16 cellular contexts compared by ENCODE assay signal in the genomic region with DNA sequence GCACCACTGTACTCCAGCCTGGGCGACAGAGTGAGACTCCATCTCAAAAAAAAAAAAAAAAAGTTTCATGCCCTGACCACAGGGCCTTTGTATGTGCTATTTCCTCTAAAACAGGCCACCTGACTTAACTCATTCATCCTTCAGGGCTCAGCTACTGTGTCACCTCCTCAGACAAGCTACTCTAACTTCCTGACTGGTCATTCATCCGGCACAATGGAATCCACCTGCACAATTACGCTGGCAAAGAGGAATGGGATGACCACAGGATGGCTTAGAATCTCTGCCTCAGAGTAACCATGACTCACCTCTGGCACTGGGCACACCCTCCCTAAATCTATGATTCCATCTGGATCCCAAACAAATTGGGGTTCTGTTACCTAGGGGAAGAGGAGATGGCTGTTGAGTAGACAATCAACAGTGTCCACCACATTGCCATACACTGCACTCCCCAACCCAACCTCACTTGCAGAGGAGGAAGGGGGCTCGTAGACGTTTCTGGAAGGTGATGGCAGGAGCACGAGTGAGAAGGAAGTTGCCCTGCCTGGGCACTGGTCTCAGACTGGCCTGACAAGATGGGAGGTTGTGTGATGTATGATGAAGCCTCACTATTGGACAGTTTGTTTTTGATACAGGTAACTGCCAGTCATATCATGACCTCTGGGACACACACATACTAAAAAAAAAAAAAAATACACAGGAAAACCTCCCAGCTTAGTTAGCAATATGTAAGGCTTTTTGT. TPM values are rescaled to one million over a fixed set of nuclear protein-coding genes. Genes with fewer than 3 reads are reported as not detected.
DNase-seq lines count a peak whose midpoint lies in the region; ATAC-seq, FAIRE-seq and TF ChIP-seq lines count a peak whose summit lies in the region.
"Had no signal": no experiment of that assay in that cellular context is flagged by ENCODE, and none has a peak within 500 bp of the region (broad histone marks: within the 10 kb centered on the region; RNA-seq: fewer than 3 reads in every experiment).

No MANE protein-coding gene starts in this region.

- H3K27me3 ChIP-seq in HepG2 (ENCODE audit: control insufficient read depth in 1 of 2, insufficient read depth in 2 of 2, low read length in 2 of 2) (no peaks in the 10 kb centered on the region; a peak in 2 of 5 replicates), right lobe of liver (no peaks in the 10 kb centered on the region), RWPE2 (ENCODE audit: insufficient read depth, poor library complexity, severe bottlenecking) (no peaks in the 10 kb centered on the region)

- ATAC-seq in HepG2 (no peak), right lobe of liver (no peak), RWPE2 (ENCODE audit: low read depth) (peak; percentile 92), left cardiac atrium (no peak)
- ATAC-seq: stimulated activated naive CD8-positive, alpha-beta T cell treated with anti-CD3 and anti-CD28 coated beads, Interleukin-15, Interleukin-2, amounts not matched to agents 100 U/mL and 50 U/mL, for 24 hours had no signal

- POLR2A ChIA-PET in HepG2 (lab: Yijun Ruan, JAX) = no interaction called here

- H3K36me3 ChIP-seq in HepG2 (replicated peaks in 1 of 2; ENCODE audit: control insufficient read depth in 1 of 2, insufficient read depth in 2 of 2, low read length in 2 of 2) (no peaks in the 10 kb centered on the region), right lobe of liver (no peaks in the 10 kb centered on the region), RWPE2 (ENCODE audit: low read depth) (no peaks in the 10 kb centered on the region)

- TF ChIP-seq POLR2A in HepG2 (IDR thresholded peaks at IDR 0.05; ENCODE audit: insufficient read depth in 1 of 2, low read depth in 2 of 2, low read length in 2 of 2) = no peak
- TF ChIP-seq POLR2A in right lobe of liver (IDR thresholded peaks at IDR 0.05) = no peak

- no peak overlapping the region for H3K4me3 ChIP-seq in HepG2 (replicated peaks in 1 of 3; ENCODE audit: insufficient read depth in 1 of 3, low read depth in 2 of 3, low read length in 3 of 3)
- H3K4me3 ChIP-seq in right lobe of liver = no peak overlapping the region
- H3K4me3 ChIP-seq in RWPE2 (ENCODE audit: severe bottlenecking) = no peak overlapping the region
- H3K4me3 ChIP-seq in epithelial cell of esophagus (ENCODE audit: low read length) = no peak overlapping the region

- no peak overlapping the region for H3K4me2 ChIP-seq in HepG2 (ENCODE audit: low read depth, low read length)

- no peak overlapping the region for H2AFZ ChIP-seq in HepG2 (ENCODE audit: low read length)

- in situ Hi-C loops in HepG2 (cut with HindIII; ENCODE audit: extremely low pct_ligation_motif_present, low pct_unique_long_range_greater_than_20kb) = no loop called here

- H3K9me3 ChIP-seq in HepG2 (ENCODE audit: low read length) (no peaks in the 10 kb centered on the region), right lobe of liver (no peaks in the 10 kb centered on the region), RWPE2 (ENCODE audit: severe bottlenecking) (no peaks in the 10 kb centered on the region)

- no TSS peak for BruUV-seq in HepG2 (replicated peaks; lab: Mats Ljungman, UMichigan)

- no peak for TF ChIP-seq RAD21 in HepG2 (CRISPR knock-in tag; IDR thresholded peaks at IDR 0.05)

- H3K27ac ChIP-seq in HepG2 (ENCODE audit: extremely low read length, insufficient read depth, low read length) = no peak overlapping the region
- no peak overlapping the region for H3K27ac ChIP-seq in right lobe of liver
- H3K27ac ChIP-seq in RWPE2 (ENCODE audit: poor library complexity, severe bottlenecking) = peak overlapping the region; percentile 32

- no peaks in the 10 kb centered on the region for H3K79me2 ChIP-seq in HepG2 (ENCODE audit: insufficient read depth, low read length)

- no peak for TF ChIP-seq EP300 in HepG2 (IDR thresholded peaks at IDR 0.05; ENCODE audit: low read depth in 2 of 2, low read length in 2 of 2)
- no peak for TF ChIP-seq EP300 in HepG2 (CRISPR knock-in tag; IDR thresholded peaks at IDR 0.05; ENCODE audit: borderline replicate concordance)

- FAIRE-seq in HepG2 (lab: Jason Lieb, UNC) = no peak
- peak; percentile 100 for FAIRE-seq in urothelium cell line (lab: Jason Lieb, UNC)
- FAIRE-seq: A204.1, frontal cortex had no signal

- intact Hi-C loops in HepG2 (cut with micrococcal nuclease; ENCODE audit: unreplicated experiment) (no loop called here), right lobe of liver (cut with DNase I) (loop anchor here in 1 of 2 donors (10.0 kb wide), 1 partner anchor 57 kb away; no protein-coding TSS in a partner anchor), left cardiac atrium (cut with DNase I) (loop anchor here in 1 of 2 donors (10.0 kb wide), 1 partner anchor 227 kb away; no protein-coding TSS in a partner anchor)

- DNase-seq in HepG2 (ENCODE audit: low spot score) (no peak), right lobe of liver (no peak), RWPE2 (ENCODE audit: low spot score) (no peak), epithelial cell of esophagus (ENCODE audit: low read depth) (peak; percentile 90), urothelium cell line (ENCODE audit: low spot score) (peak; percentile 96), dedifferentiated amniotic fluid mesenchymal stem cell (ENCODE audit: extremely low spot score) (no peak), left cardiac atrium (no peak)
- DNase-seq in activated naive CD4-positive, alpha-beta T cell (lab: John Stamatoyannopoulos, UW) = no peak
- DNase-seq: activated CD4-positive, alpha-beta memory T cell treated with anti-CD3 and anti-CD28 coated beads for 36 hours; anterior cingulate cortex; COR-L47; NCI-H187; Right ventricle myocardium superior; stimulated activated naive CD8-positive, alpha-beta T cell treated with anti-CD3 and anti-CD28 coated beads, Interleukin-15, Interleukin-2, amounts not matched to agents 100 U/mL and 50 U/mL, for 24 hours had no signal

- H3K9ac ChIP-seq in HepG2 (ENCODE audit: insufficient read depth, low read depth, low read length) = no peak overlapping the region

- 55% methylated on average over 6 of the region's 6 CpGs for WGBS in HepG2 (ENCODE audit: low lambda C conversion rate)
- WGBS in right lobe of liver (ENCODE audit: insufficient coverage, low coverage, low lambda C conversion rate, missing lambda C conversion rate) = 50% methylated on average over 3 of the region's 6 CpGs

- H3K4me1 ChIP-seq in HepG2 (ENCODE audit: insufficient read depth, low read length) (peaks cover 80% of the 10 kb centered on the region), right lobe of liver (peaks cover 0 to 3% (median 0%) of the 10 kb centered on the region in 4 donors), RWPE2 (ENCODE audit: insufficient read depth, poor library complexity, severe bottlenecking) (no peaks in the 10 kb centered on the region)

- CTCF ChIA-PET in HepG2 (lab: Yijun Ruan, JAX; ENCODE audit: low intra/inter-chr PET ratio, low total read pairs) = no interaction called here

- TF ChIP-seq CTCF in HepG2 (CRISPR knock-in tag; IDR thresholded peaks at IDR 0.05) = no peak
- TF ChIP-seq CTCF in right lobe of liver (IDR thresholded peaks at IDR 0.05) = no peak
- no peak for TF ChIP-seq CTCF in RWPE2 (IDR thresholded peaks at IDR 0.05; ENCODE audit: poor library complexity, severe bottlenecking)
- TF ChIP-seq CTCF in epithelial cell of esophagus (IDR thresholded peaks at IDR 0.05; ENCODE audit: insufficient read depth, low read depth, low read length, missing control alignments) = no peak

- no peaks in the 10 kb centered on the region for H4K20me1 ChIP-seq in HepG2 (ENCODE audit: insufficient read depth, low read length)

RNA-seq across cellular contexts. Expression of a gene that starts 22.8 kb away (rescaled TPM):
- total RNA-seq in HepG2 (2016; rRNA removed; fragmentation: Illumina TruSeq; extraction: Trizol) = 53.6 and 54.1 TPM in 2 replicates
- total RNA-seq in HepG2 (2016; cell fraction: cytosol; rRNA removed; fragmentation: Illumina TruSeq; extraction: Trizol; ENCODE audit: low read depth) = 12.4 and 15.7 TPM in 2 replicates
- total RNA-seq in HepG2 (2016; cell fraction: insoluble cytoplasmic fraction; rRNA removed; fragmentation: Illumina TruSeq; extraction: Trizol) = 43.9 and 54.4 TPM in 2 replicates
- total RNA-seq in HepG2 (2016; cell fraction: membrane; rRNA removed; fragmentation: Illumina TruSeq; extraction: Trizol) = 23.2 and 25.0 TPM in 2 replicates
- total RNA-seq in HepG2 (2016; cell fraction: nucleus; rRNA removed; fragmentation: Illumina TruSeq; extraction: Trizol) = 22.0 and 26.2 TPM in 2 replicates
- 60.5 and 67.4 TPM in 2 replicates for polyA plus RNA-seq in HepG2 (2011; rRNA removed)
- polyA plus RNA-seq in HepG2 (2011; cell fraction: cytosol; rRNA removed) = 42.4 and 72.7 TPM in 2 replicates
- polyA plus RNA-seq in HepG2 (2011; cell fraction: nucleus; rRNA removed) = 28.4 and 28.9 TPM in 2 replicates
- polyA plus RNA-seq in HepG2 (2012) = 27.8 and 42.7 TPM in 2 replicates
- polyA plus RNA-seq in HepG2 (2016; cell fraction: cytosol; fragmentation: Illumina TruSeq; extraction: Trizol; ENCODE audit: low read depth) = 12.3 and 13.2 TPM in 2 replicates
- polyA plus RNA-seq in HepG2 (2016; cell fraction: insoluble cytoplasmic fraction; fragmentation: Illumina TruSeq; extraction: Trizol; ENCODE audit: low read depth) = 58.0 and 69.8 TPM in 2 replicates
- 18.6 and 20.3 TPM in 2 replicates for polyA plus RNA-seq in HepG2 (2016; cell fraction: membrane; fragmentation: Illumina TruSeq; extraction: Trizol; ENCODE audit: low read depth)
- 47.4 and 49.7 TPM in 2 replicates for polyA plus RNA-seq in HepG2 (2016; cell fraction: nucleus; fragmentation: Illumina TruSeq; extraction: Trizol; ENCODE audit: insufficient read depth, low read depth)
- polyA minus RNA-seq in HepG2 (2011; rRNA and poly(A)+ RNA removed; ENCODE audit: low replicate concordance) = 12.4 and 47.0 TPM in 2 replicates
- 23.6 and 31.0 TPM in 2 replicates for polyA minus RNA-seq in HepG2 (2011; cell fraction: cytosol; rRNA and poly(A)+ RNA removed)
- 8.1 and 10.9 TPM in 2 replicates for polyA minus RNA-seq in HepG2 (2011; cell fraction: nucleus; rRNA and poly(A)+ RNA removed)
- total RNA-seq in right lobe of liver = 100 to 1,000 TPM in 1 of 6 experiments, 10 to 100 TPM in 5; 15.7 to 255 (median 47.2) TPM
- total RNA-seq in left cardiac atrium = 10 to 100 TPM; 13.6 to 16.0 TPM

RNA-seq across cellular contexts. Expression of a gene that starts 41.9 kb away (rescaled TPM):
- 87.1 and 93.5 TPM in 2 replicates for total RNA-seq in HepG2 (2016; rRNA removed; fragmentation: Illumina TruSeq; extraction: Trizol)
- total RNA-seq in HepG2 (2016; cell fraction: cytosol; rRNA removed; fragmentation: Illumina TruSeq; extraction: Trizol; ENCODE audit: low read depth) = 36.4 and 41.9 TPM in 2 replicates
- 66.7 and 92.9 TPM in 2 replicates for total RNA-seq in HepG2 (2016; cell fraction: insoluble cytoplasmic fraction; rRNA removed; fragmentation: Illumina TruSeq; extraction: Trizol)
- total RNA-seq in HepG2 (2016; cell fraction: membrane; rRNA removed; fragmentation: Illumina TruSeq; extraction: Trizol) = 53.5 and 61.3 TPM in 2 replicates
- 65.1 and 73.9 TPM in 2 replicates for total RNA-seq in HepG2 (2016; cell fraction: nucleus; rRNA removed; fragmentation: Illumina TruSeq; extraction: Trizol)
- polyA plus RNA-seq in HepG2 (2011; rRNA removed) = 35.0 and 40.2 TPM in 2 replicates
- 19.1 and 35.5 TPM in 2 replicates for polyA plus RNA-seq in HepG2 (2011; cell fraction: cytosol; rRNA removed)
- 35.1 and 61.3 TPM in 2 replicates for polyA plus RNA-seq in HepG2 (2011; cell fraction: nucleus; rRNA removed)
- polyA plus RNA-seq in HepG2 (2012) = 24.2 and 36.5 TPM in 2 replicates
- polyA plus RNA-seq in HepG2 (2016; cell fraction: cytosol; fragmentation: Illumina TruSeq; extraction: Trizol; ENCODE audit: low read depth) = 11.7 and 13.9 TPM in 2 replicates
- 62.2 and 92.9 TPM in 2 replicates for polyA plus RNA-seq in HepG2 (2016; cell fraction: insoluble cytoplasmic fraction; fragmentation: Illumina TruSeq; extraction: Trizol; ENCODE audit: low read depth)
- 18.4 and 22.6 TPM in 2 replicates for polyA plus RNA-seq in HepG2 (2016; cell fraction: membrane; fragmentation: Illumina TruSeq; extraction: Trizol; ENCODE audit: low read depth)
- polyA plus RNA-seq in HepG2 (2016; cell fraction: nucleus; fragmentation: Illumina TruSeq; extraction: Trizol; ENCODE audit: insufficient read depth, low read depth) = 116 and 125 TPM in 2 replicates
- polyA minus RNA-seq in HepG2 (2011; rRNA and poly(A)+ RNA removed; ENCODE audit: low replicate concordance) = 190 and 207 TPM in 2 replicates
- polyA minus RNA-seq in HepG2 (2011; cell fraction: cytosol; rRNA and poly(A)+ RNA removed) = 29.2 and 59.2 TPM in 2 replicates
- polyA minus RNA-seq in HepG2 (2011; cell fraction: nucleus; rRNA and poly(A)+ RNA removed) = 25.5 and 42.9 TPM in 2 replicates
- 10 to 100 TPM in 4 of 6 experiments, 1 to 10 TPM in 2; 6.7 to 35.9 (median 13.4) TPM for total RNA-seq in right lobe of liver
- 10 to 100 TPM; 11.0 to 21.9 TPM for total RNA-seq in left cardiac atrium

RNA-seq across cellular contexts. Expression of a gene that starts 58.4 kb away (rescaled TPM):
- total RNA-seq in HepG2 (2016; rRNA removed; fragmentation: Illumina TruSeq; extraction: Trizol) = 26.0 and 30.8 TPM in 2 replicates
- 8.2 and 8.9 TPM in 2 replicates for total RNA-seq in HepG2 (2016; cell fraction: cytosol; rRNA removed; fragmentation: Illumina TruSeq; extraction: Trizol; ENCODE audit: low read depth)
- 27.3 and 37.6 TPM in 2 replicates for total RNA-seq in HepG2 (2016; cell fraction: insoluble cytoplasmic fraction; rRNA removed; fragmentation: Illumina TruSeq; extraction: Trizol)
- 14.9 and 15.6 TPM in 2 replicates for total RNA-seq in HepG2 (2016; cell fraction: membrane; rRNA removed; fragmentation: Illumina TruSeq; extraction: Trizol)
- 23.1 and 32.7 TPM in 2 replicates for total RNA-seq in HepG2 (2016; cell fraction: nucleus; rRNA removed; fragmentation: Illumina TruSeq; extraction: Trizol)
- 87.3 and 109 TPM in 2 replicates for polyA plus RNA-seq in HepG2 (2011; rRNA removed)
- 88.6 and 94.3 TPM in 2 replicates for polyA plus RNA-seq in HepG2 (2011; cell fraction: cytosol; rRNA removed)
- polyA plus RNA-seq in HepG2 (2011; cell fraction: nucleus; rRNA removed) = 114 and 120 TPM in 2 replicates
- 46.6 and 59.1 TPM in 2 replicates for polyA plus RNA-seq in HepG2 (2012)
- polyA plus RNA-seq in HepG2 (2016; cell fraction: cytosol; fragmentation: Illumina TruSeq; extraction: Trizol; ENCODE audit: low read depth) = 7.6 and 7.8 TPM in 2 replicates
- 26.3 and 33.2 TPM in 2 replicates for polyA plus RNA-seq in HepG2 (2016; cell fraction: insoluble cytoplasmic fraction; fragmentation: Illumina TruSeq; extraction: Trizol; ENCODE audit: low read depth)
- polyA plus RNA-seq in HepG2 (2016; cell fraction: membrane; fragmentation: Illumina TruSeq; extraction: Trizol; ENCODE audit: low read depth) = 11.4 and 13.9 TPM in 2 replicates
- 40.8 and 47.0 TPM in 2 replicates for polyA plus RNA-seq in HepG2 (2016; cell fraction: nucleus; fragmentation: Illumina TruSeq; extraction: Trizol; ENCODE audit: insufficient read depth, low read depth)
- polyA minus RNA-seq in HepG2 (2011; rRNA and poly(A)+ RNA removed; ENCODE audit: low replicate concordance) = 56.0 and 249 TPM in 2 replicates
- polyA minus RNA-seq in HepG2 (2011; cell fraction: cytosol; rRNA and poly(A)+ RNA removed) = 41.1 and 54.6 TPM in 2 replicates
- polyA minus RNA-seq in HepG2 (2011; cell fraction: nucleus; rRNA and poly(A)+ RNA removed) = 59.4 and 74.8 TPM in 2 replicates
- total RNA-seq in right lobe of liver = 100 to 1,000 TPM in 2 of 6 experiments, 10 to 100 TPM in 4; 45.0 to 124 (median 54.0) TPM
- 10 to 100 TPM; 45.1 to 57.9 TPM for total RNA-seq in left cardiac atrium

Comparison
In these comparisons a context has a peak if more than half of its experiments do, and no peak if none do; other contexts are left out.
1. DNase-seq: peak in epithelial cell of esophagus (single experiment) and urothelium cell line (single experiment); none in HepG2 (single experiment), right lobe of liver (0 of 3), RWPE2 (single experiment), activated naive CD4-positive, alpha-beta T cell (0 of 4), dedifferentiated amniotic fluid mesenchymal stem cell (single experiment) and left cardiac atrium (single experiment).